Comparison of ENCODE assay signal across 24 cellular contexts in the genomic region with DNA sequence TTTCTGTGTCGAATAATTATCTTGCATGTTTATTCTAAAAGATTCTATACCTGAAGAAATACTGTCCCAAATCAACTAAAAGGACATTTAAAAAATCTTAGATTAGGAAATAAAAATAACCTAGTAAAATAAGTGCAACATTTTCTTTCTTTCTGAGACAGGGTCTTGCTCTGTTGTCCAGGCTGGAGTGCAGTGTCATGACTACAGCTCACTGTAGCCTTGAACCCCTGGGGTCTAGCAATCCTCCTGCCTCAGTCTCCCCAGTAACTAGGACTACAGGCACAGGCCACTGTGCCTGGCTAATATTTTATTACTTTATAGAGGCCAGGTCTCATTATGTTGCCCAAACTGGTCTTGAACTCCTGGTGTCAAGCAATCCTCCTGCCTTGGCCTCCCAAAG. TPM values are rescaled to one million over a fixed set of nuclear protein-coding genes. Genes with fewer than 3 reads are reported as not detected.
A peak's percentile ranks its signal among the peaks of the same experiment; 100 is the strongest.
DNase-seq lines count a peak whose midpoint lies in the region; ATAC-seq and TF ChIP-seq lines count a peak whose summit lies in the region.
"Had no signal": no experiment of that assay in that cellular context is flagged by ENCODE, and none has a peak within 500 bp of the region (broad histone marks: within the 10 kb centered on the region; RNA-seq: fewer than 3 reads in every experiment).

No MANE protein-coding gene starts in this region.

- H3K36me3 ChIP-seq in endodermal cell (ENCODE audit: control insufficient read depth, insufficient read depth, low read length) (peaks cover 82% of the 10 kb centered on the region), left lung (peaks cover 0 to 62% of the 10 kb centered on the region in 2 donors)

- H3K9ac ChIP-seq in endodermal cell (ENCODE audit: extremely low read depth, low read length, poor library complexity, severe bottlenecking), result no peak overlapping the region

- no peaks in the 10 kb centered on the region for H3K4me1 Mint-ChIP-seq in endodermal cell
- H3K4me1 Mint-ChIP-seq: GM23338 had no signal

- H3K9me3 ChIP-seq in right cardiac atrium (ENCODE audit: control insufficient read depth, low read length), result no peaks in the 10 kb centered on the region
- peaks cover 32% of the 10 kb centered on the region for H3K9me3 ChIP-seq in endodermal cell (ENCODE audit: control insufficient read depth, low read length)
- H3K9me3 ChIP-seq in left lung, result peaks cover 0 to 4% of the 10 kb centered on the region in 2 donors
- H3K9me3 ChIP-seq: BE2C had no signal

- DNase-seq in right cardiac atrium, result no peak
- no peak for DNase-seq in cardiac septum (ENCODE audit: low spot score)
- DNase-seq in endodermal cell, result no peak
- DNase-seq in left lung, result no peak
- no peak for DNase-seq in GOT3 (lab: John Stamatoyannopoulos, UW)
- DNase-seq: ACHN; BE2C; C1 segment of cervical spinal cord; CD4-positive, CD25-positive, alpha-beta regulatory T cell; CD8-positive, alpha-beta memory T cell; COR-L47; DMS 273 treated with DMSO at 0.1 percent for 48 hours; DMS53; DND-41; EL; H7; HFFc6; IMR-90 had no signal

- no peak overlapping the region for H3K4me3 ChIP-seq in right cardiac atrium (ENCODE audit: low read length)
- H3K4me3 ChIP-seq in endodermal cell (ENCODE audit: low read length), result peak overlapping the region; percentile 35
- no peak overlapping the region for H3K4me3 ChIP-seq in left lung
- H3K4me3 ChIP-seq: GM12878, GM23338 had no signal

- no peaks in the 10 kb centered on the region for H3K27me3 Mint-ChIP-seq in endodermal cell (ENCODE audit: insufficient read depth)
- H3K27me3 Mint-ChIP-seq: CD4-positive, CD25-positive, alpha-beta regulatory T cell; CD8-positive, alpha-beta memory T cell had no signal

- H3K36me3 Mint-ChIP-seq in endodermal cell (ENCODE audit: low read depth), result peaks cover 71% of the 10 kb centered on the region

- H3K27me3 ChIP-seq in right cardiac atrium (ENCODE audit: control insufficient read depth, insufficient read depth) (no peaks in the 10 kb centered on the region), endodermal cell (ENCODE audit: control insufficient read depth, insufficient read depth, low read length, poor library complexity, severe bottlenecking) (no peaks in the 10 kb centered on the region), left lung (no peaks in the 10 kb centered on the region)
- H3K27me3 ChIP-seq: BE2C had no signal

- H3K27ac Mint-ChIP-seq in endodermal cell, result no peak overlapping the region
- H3K27ac Mint-ChIP-seq: CD4-positive, CD25-positive, alpha-beta regulatory T cell; GM23338; HFFc6 had no signal

- TF ChIP-seq CTCF in endodermal cell (conservative IDR thresholded peaks at IDR 0.05) (no peak), left lung (IDR thresholded peaks at IDR 0.05) (no peak)

- H3K4me1 ChIP-seq in right cardiac atrium (ENCODE audit: control insufficient read depth, insufficient read depth, low read length) (no peaks in the 10 kb centered on the region), endodermal cell (ENCODE audit: control insufficient read depth, insufficient read depth, low read length) (no peaks in the 10 kb centered on the region), left lung (no peaks in the 10 kb centered on the region)
- H3K4me1 ChIP-seq: BE2C had no signal

- peak in 1 of 2 donors; percentile 40 for ATAC-seq in right cardiac atrium
- ATAC-seq in left lung, result no peak
- ATAC-seq in GM18511 (IDR thresholded peaks at IDR 0.05; ENCODE audit: unreplicated experiment), result no peak
- ATAC-seq in GM21447 (IDR thresholded peaks at IDR 0.05; ENCODE audit: unreplicated experiment), result no peak
- ATAC-seq: GM12878, GM23338, HCT116 had no signal

- intact Hi-C loops in right cardiac atrium (cut with DNase I), result no loop called here
- intact Hi-C loops in cardiac septum (cut with DNase I), result no loop called here
- intact Hi-C loops in left lung (cut with DNase I), result no loop called here

- H3K9me3 Mint-ChIP-seq in endodermal cell, result peaks cover 14% of the 10 kb centered on the region

- H3K27ac ChIP-seq in right cardiac atrium (ENCODE audit: low read length) (peak overlapping the region; percentile 64), endodermal cell (ENCODE audit: low read depth, low read length) (no peak overlapping the region), left lung (peak overlapping the region; percentile 27 to 53)
- H3K27ac ChIP-seq: HL-60 had no signal

- 69% methylated on average over 1 of the region's 1 CpG for WGBS in right cardiac atrium
- WGBS in endodermal cell (ENCODE audit: insufficient coverage in 1 of 2, insufficient read length in 1 of 2), 2 experiments, result 100% methylated on average over 1 of the region's 1 CpG; no CpG with 5 or more reads in 1 of the 2 experiments

- H3K4me3 Mint-ChIP-seq in endodermal cell, result no peak overlapping the region
- H3K4me3 Mint-ChIP-seq: CD4-positive, CD25-positive, alpha-beta regulatory T cell; CD8-positive, alpha-beta memory T cell; GM23338; HFFc6 had no signal

RNA-seq across cellular contexts. Expression of gene RARS2, which starts 48.7 kb away (rescaled TPM):
- total RNA-seq in right cardiac atrium (10 to 100 TPM; 18.0 to 26.0 (median 21.0) TPM), cardiac septum (23.6 TPM), endodermal cell (10 to 100 TPM; 49.7 to 57.0 TPM), left lung (10 to 100 TPM; 31.1 to 33.3 TPM)
- polyA plus RNA-seq in right cardiac atrium, result 14.5 TPM
- 50.6 TPM for polyA plus RNA-seq in endodermal cell (2013, experiment 1 of 2)
- polyA plus RNA-seq in endodermal cell (2013, experiment 2 of 2), result 50.1 TPM

RNA-seq across cellular contexts. Expression of gene ORC3, which starts 48.9 kb away (rescaled TPM):
- 10 to 100 TPM; 18.4 to 23.2 (median 20.4) TPM for total RNA-seq in right cardiac atrium
- 20.9 TPM for polyA plus RNA-seq in right cardiac atrium
- total RNA-seq in cardiac septum, result 23.0 TPM
- 10 to 100 TPM; 48.3 to 62.4 TPM for total RNA-seq in endodermal cell
- polyA plus RNA-seq in endodermal cell (2013, experiment 1 of 2), result 48.7 TPM
- polyA plus RNA-seq in endodermal cell (2013, experiment 2 of 2), result 43.6 TPM
- 10 to 100 TPM; 19.3 to 23.3 TPM for total RNA-seq in left lung
